ENCODE assay signal across 1 cellular context in genomic region chr19:10403137-10404021, GRCh38.
TF ChIP-seq lines count a peak whose summit lies in the region.

CDC37 (minus strand) TSS chr19:10403542; CDS start chr19:10403479, 63 bp downstream.

TF ChIP-seq in HepG2, 621 proteins besides CTCF, POLR2A, EP300 and RAD21 (continued from another document and continues in another):
- TF ChIP-seq, protein P1, sequence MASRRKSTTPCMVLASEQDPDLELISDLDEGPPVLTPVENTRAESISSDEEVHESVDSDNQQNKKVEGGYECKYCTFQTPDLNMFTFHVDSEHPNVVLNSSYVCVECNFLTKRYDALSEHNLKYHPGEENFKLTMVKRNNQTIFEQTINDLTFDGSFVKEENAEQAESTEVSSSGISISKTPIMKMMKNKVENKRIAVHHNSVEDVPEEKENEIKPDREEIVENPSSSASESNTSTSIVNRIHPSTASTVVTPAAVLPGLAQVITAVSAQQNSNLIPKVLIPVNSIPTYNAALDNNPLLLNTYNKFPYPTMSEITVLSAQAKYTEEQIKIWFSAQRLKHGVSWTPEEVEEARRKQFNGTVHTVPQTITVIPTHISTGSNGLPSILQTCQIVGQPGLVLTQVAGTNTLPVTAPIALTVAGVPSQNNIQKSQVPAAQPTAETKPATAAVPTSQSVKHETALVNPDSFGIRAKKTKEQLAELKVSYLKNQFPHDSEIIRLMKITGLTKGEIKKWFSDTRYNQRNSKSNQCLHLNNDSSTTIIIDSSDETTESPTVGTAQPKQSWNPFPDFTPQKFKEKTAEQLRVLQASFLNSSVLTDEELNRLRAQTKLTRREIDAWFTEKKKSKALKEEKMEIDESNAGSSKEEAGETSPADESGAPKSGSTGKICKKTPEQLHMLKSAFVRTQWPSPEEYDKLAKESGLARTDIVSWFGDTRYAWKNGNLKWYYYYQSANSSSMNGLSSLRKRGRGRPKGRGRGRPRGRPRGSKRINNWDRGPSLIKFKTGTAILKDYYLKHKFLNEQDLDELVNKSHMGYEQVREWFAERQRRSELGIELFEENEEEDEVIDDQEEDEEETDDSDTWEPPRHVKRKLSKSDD (CRISPR knock-in tag; IDR thresholded peaks at IDR 0.05; ENCODE audit: low read depth), result peak; percentile 52; the same call in 1 of the 2 replicates
- TF ChIP-seq ZNF430 (CRISPR knock-in tag; IDR thresholded peaks at IDR 0.05) (no peak), ZFY (CRISPR knock-in tag; IDR thresholded peaks at IDR 0.05) (peak; percentile 80), ZNF18 (CRISPR knock-in tag; IDR thresholded peaks at IDR 0.05; ENCODE audit: insufficient replicate concordance) (no peak), HNF1A (IDR thresholded peaks at IDR 0.05; ENCODE audit: low read depth) (no peak), HNF1A (CRISPR knock-in tag; IDR thresholded peaks at IDR 0.05; ENCODE audit: borderline replicate concordance) (peak; percentile 44), AGO2 (optimal IDR thresholded peaks at IDR 0.05; ENCODE audit: low read depth, low read length) (peak; percentile 13), ASH2L (IDR thresholded peaks at IDR 0.05; ENCODE audit: insufficient read length, low read depth, low read length) (no peak), FOXK1 (CRISPR knock-in tag; IDR thresholded peaks at IDR 0.05; ENCODE audit: borderline replicate concordance, low read depth) (peak; percentile 73; the same call in 1 of the 2 replicates), ATF3 (CRISPR knock-in tag; IDR thresholded peaks at IDR 0.05) (no peak), ZNF598 (CRISPR knock-in tag; IDR thresholded peaks at IDR 0.05; ENCODE audit: borderline replicate concordance) (no peak), SKI (IDR thresholded peaks at IDR 0.05; ENCODE audit: partially characterized antibody) (no peak), ZNF772 (CRISPR knock-in tag; IDR thresholded peaks at IDR 0.05) (0 out of 2 replicates have a peak, but pooled peaks have one; percentile 22), ZNF569 (CRISPR knock-in tag; IDR thresholded peaks at IDR 0.05; ENCODE audit: borderline replicate concordance) (no peak), PITX1 (CRISPR knock-in tag; IDR thresholded peaks at IDR 0.05) (peak; percentile 40; the same call in 1 of the 2 replicates), ARID2 (CRISPR knock-in tag; IDR thresholded peaks at IDR 0.05; ENCODE audit: borderline replicate concordance) (no peak), RFX5 (IDR thresholded peaks at IDR 0.05; ENCODE audit: low read depth, low read length) (peak; percentile 89), ZNF83 (CRISPR knock-in tag; IDR thresholded peaks at IDR 0.05; ENCODE audit: borderline replicate concordance) (no peak), ZNF335 (CRISPR knock-in tag; IDR thresholded peaks at IDR 0.05) (no peak), SMAD9 (CRISPR knock-in tag; IDR thresholded peaks at IDR 0.05) (no peak), POGZ (CRISPR knock-in tag; IDR thresholded peaks at IDR 0.05) (peak; percentile 41; the same call in 1 of the 2 replicates), CHD2 (IDR thresholded peaks at IDR 0.05; ENCODE audit: low read depth, low read length) (no peak)
- TF ChIP-seq, protein P2, sequence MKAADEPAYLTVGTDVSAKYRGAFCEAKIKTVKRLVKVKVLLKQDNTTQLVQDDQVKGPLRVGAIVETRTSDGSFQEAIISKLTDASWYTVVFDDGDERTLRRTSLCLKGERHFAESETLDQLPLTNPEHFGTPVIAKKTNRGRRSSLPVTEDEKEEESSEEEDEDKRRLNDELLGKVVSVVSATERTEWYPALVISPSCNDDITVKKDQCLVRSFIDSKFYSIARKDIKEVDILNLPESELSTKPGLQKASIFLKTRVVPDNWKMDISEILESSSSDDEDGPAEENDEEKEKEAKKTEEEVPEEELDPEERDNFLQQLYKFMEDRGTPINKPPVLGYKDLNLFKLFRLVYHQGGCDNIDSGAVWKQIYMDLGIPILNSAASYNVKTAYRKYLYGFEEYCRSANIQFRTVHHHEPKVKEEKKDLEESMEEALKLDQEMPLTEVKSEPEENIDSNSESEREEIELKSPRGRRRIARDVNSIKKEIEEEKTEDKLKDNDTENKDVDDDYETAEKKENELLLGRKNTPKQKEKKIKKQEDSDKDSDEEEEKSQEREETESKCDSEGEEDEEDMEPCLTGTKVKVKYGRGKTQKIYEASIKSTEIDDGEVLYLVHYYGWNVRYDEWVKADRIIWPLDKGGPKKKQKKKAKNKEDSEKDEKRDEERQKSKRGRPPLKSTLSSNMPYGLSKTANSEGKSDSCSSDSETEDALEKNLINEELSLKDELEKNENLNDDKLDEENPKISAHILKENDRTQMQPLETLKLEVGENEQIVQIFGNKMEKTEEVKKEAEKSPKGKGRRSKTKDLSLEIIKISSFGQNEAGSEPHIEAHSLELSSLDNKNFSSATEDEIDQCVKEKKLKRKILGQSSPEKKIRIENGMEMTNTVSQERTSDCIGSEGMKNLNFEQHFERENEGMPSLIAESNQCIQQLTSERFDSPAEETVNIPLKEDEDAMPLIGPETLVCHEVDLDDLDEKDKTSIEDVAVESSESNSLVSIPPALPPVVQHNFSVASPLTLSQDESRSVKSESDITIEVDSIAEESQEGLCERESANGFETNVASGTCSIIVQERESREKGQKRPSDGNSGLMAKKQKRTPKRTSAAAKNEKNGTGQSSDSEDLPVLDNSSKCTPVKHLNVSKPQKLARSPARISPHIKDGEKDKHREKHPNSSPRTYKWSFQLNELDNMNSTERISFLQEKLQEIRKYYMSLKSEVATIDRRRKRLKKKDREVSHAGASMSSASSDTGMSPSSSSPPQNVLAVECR (CRISPR knock-in tag; IDR thresholded peaks at IDR 0.05; ENCODE audit: borderline replicate concordance), result peak; percentile 96; the same call in 1 of the 2 replicates
- TF ChIP-seq, protein P3, sequence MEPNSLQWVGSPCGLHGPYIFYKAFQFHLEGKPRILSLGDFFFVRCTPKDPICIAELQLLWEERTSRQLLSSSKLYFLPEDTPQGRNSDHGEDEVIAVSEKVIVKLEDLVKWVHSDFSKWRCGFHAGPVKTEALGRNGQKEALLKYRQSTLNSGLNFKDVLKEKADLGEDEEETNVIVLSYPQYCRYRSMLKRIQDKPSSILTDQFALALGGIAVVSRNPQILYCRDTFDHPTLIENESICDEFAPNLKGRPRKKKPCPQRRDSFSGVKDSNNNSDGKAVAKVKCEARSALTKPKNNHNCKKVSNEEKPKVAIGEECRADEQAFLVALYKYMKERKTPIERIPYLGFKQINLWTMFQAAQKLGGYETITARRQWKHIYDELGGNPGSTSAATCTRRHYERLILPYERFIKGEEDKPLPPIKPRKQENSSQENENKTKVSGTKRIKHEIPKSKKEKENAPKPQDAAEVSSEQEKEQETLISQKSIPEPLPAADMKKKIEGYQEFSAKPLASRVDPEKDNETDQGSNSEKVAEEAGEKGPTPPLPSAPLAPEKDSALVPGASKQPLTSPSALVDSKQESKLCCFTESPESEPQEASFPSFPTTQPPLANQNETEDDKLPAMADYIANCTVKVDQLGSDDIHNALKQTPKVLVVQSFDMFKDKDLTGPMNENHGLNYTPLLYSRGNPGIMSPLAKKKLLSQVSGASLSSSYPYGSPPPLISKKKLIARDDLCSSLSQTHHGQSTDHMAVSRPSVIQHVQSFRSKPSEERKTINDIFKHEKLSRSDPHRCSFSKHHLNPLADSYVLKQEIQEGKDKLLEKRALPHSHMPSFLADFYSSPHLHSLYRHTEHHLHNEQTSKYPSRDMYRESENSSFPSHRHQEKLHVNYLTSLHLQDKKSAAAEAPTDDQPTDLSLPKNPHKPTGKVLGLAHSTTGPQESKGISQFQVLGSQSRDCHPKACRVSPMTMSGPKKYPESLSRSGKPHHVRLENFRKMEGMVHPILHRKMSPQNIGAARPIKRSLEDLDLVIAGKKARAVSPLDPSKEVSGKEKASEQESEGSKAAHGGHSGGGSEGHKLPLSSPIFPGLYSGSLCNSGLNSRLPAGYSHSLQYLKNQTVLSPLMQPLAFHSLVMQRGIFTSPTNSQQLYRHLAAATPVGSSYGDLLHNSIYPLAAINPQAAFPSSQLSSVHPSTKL (CRISPR knock-in tag; IDR thresholded peaks at IDR 0.05), result no peak
- TF ChIP-seq, protein P4, sequence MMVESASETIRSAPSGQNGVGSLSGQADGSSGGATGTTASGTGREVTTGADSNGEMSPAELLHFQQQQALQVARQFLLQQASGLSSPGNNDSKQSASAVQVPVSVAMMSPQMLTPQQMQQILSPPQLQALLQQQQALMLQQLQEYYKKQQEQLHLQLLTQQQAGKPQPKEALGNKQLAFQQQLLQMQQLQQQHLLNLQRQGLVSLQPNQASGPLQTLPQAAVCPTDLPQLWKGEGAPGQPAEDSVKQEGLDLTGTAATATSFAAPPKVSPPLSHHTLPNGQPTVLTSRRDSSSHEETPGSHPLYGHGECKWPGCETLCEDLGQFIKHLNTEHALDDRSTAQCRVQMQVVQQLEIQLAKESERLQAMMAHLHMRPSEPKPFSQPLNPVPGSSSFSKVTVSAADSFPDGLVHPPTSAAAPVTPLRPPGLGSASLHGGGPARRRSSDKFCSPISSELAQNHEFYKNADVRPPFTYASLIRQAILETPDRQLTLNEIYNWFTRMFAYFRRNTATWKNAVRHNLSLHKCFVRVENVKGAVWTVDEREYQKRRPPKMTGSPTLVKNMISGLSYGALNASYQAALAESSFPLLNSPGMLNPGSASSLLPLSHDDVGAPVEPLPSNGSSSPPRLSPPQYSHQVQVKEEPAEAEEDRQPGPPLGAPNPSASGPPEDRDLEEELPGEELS (CRISPR knock-in tag; IDR thresholded peaks at IDR 0.05), result peak; percentile 12; the same call in 1 of the 2 replicates
- TF ChIP-seq, protein P5, sequence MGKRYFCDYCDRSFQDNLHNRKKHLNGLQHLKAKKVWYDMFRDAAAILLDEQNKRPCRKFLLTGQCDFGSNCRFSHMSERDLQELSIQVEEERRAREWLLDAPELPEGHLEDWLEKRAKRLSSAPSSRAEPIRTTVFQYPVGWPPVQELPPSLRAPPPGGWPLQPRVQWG (CRISPR knock-in tag; IDR thresholded peaks at IDR 0.05; ENCODE audit: borderline replicate concordance, low read depth), result no peak
- TF ChIP-seq, protein P6, sequence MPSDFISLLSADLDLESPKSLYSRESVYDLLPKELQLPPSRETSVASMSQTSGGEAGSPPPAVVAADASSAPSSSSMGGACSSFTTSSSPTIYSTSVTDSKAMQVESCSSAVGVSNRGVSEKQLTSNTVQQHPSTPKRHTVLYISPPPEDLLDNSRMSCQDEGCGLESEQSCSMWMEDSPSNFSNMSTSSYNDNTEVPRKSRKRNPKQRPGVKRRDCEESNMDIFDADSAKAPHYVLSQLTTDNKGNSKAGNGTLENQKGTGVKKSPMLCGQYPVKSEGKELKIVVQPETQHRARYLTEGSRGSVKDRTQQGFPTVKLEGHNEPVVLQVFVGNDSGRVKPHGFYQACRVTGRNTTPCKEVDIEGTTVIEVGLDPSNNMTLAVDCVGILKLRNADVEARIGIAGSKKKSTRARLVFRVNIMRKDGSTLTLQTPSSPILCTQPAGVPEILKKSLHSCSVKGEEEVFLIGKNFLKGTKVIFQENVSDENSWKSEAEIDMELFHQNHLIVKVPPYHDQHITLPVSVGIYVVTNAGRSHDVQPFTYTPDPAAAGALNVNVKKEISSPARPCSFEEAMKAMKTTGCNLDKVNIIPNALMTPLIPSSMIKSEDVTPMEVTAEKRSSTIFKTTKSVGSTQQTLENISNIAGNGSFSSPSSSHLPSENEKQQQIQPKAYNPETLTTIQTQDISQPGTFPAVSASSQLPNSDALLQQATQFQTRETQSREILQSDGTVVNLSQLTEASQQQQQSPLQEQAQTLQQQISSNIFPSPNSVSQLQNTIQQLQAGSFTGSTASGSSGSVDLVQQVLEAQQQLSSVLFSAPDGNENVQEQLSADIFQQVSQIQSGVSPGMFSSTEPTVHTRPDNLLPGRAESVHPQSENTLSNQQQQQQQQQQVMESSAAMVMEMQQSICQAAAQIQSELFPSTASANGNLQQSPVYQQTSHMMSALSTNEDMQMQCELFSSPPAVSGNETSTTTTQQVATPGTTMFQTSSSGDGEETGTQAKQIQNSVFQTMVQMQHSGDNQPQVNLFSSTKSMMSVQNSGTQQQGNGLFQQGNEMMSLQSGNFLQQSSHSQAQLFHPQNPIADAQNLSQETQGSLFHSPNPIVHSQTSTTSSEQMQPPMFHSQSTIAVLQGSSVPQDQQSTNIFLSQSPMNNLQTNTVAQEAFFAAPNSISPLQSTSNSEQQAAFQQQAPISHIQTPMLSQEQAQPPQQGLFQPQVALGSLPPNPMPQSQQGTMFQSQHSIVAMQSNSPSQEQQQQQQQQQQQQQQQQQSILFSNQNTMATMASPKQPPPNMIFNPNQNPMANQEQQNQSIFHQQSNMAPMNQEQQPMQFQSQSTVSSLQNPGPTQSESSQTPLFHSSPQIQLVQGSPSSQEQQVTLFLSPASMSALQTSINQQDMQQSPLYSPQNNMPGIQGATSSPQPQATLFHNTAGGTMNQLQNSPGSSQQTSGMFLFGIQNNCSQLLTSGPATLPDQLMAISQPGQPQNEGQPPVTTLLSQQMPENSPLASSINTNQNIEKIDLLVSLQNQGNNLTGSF (CRISPR knock-in tag; IDR thresholded peaks at IDR 0.05), result no peak
